34 cellular contexts compared by ENCODE assay signal in genomic region chr7:38086857-38087256, GRCh38.
"Had no signal": no experiment of that assay in that cellular context is flagged by ENCODE, and none has a peak within 500 bp of the region (broad histone marks: within the 10 kb centered on the region; RNA-seq: fewer than 3 reads in every experiment).

No MANE protein-coding gene starts in this region.

- H3K36me3 Mint-ChIP-seq: activated CD4-positive, alpha-beta memory T cell treated with anti-CD3 and anti-CD28 coated beads for 36 hours had no signal

- H3K9me3 Mint-ChIP-seq: activated T-helper 1 cell treated with anti-CD3 and anti-CD28 coated beads, Interleukin-12 subunit alpha, Interleukin-12 subunit beta, Interleukin-2, Interleukin-4 antibody, amounts not matched to agents 30 ng/mL and 10 ng/mL and 1 ng/mL, durations not matched to agents 14 hours and 24 hours and 36 hours; activated T-helper 17 cell treated with anti-CD3 and anti-CD28 coated beads, Interleukin-2, amount 50 U/mL, for 72 hours; T-helper 2 cell treated with Interferon-gamma antibody and Interleukin-4, amounts not matched to agents 5 μg/mL and 100 μg/mL, for 36 hours had no signal

- H3K4me1 Mint-ChIP-seq: activated CD4-positive, alpha-beta T cell treated with anti-CD3 and anti-CD28 coated beads, Interleukin-2, amount 10 ng/mL, durations not matched to agents 24 days and 14 days; activated naive CD8-positive, alpha-beta T cell treated with anti-CD3 and anti-CD28 coated beads for 36 hours; activated T-helper 17 cell treated with anti-CD3 and anti-CD28 coated beads, Interleukin-2, amount 50 U/mL, for 72 hours had no signal

- ATAC-seq: activated CD8-positive, alpha-beta T cell treated with anti-CD3 and anti-CD28 coated beads for 36 hours; activated naive CD4-positive, alpha-beta T cell treated with anti-CD3 and anti-CD28 coated beads, Interleukin-2, amount 50 U/mL, for 72 hours; activated T-cell treated with anti-CD3 and anti-CD28 coated beads, Interleukin-2, amount 50 U/mL, for 4 hours; activated T-cell treated with anti-CD3 and anti-CD28 coated beads, Interleukin-2, amount 50 U/mL, for 72 hours; activated T-helper 17 cell treated with anti-CD3 and anti-CD28 coated beads, Interleukin-2, amount 50 U/mL, for 72 hours; body of pancreas had no signal

- DNase-seq: activated CD4-positive, alpha-beta memory T cell treated with anti-CD3 and anti-CD28 coated beads for 36 hours; activated CD4-positive, alpha-beta T cell treated with anti-CD3 and anti-CD28 coated beads for 4 hours; activated CD4-positive, alpha-beta T cell treated with anti-CD3 and anti-CD28 coated beads, Interleukin-2, amount 10 ng/mL, durations not matched to agents 24 days and 14 days; activated CD4-positive, alpha-beta T cell treated with anti-CD3 and anti-CD28 coated beads, Interleukin-2, amount 50 U/mL, for 1 hour; activated CD4-positive, alpha-beta T cell treated with anti-CD3 and anti-CD28 coated beads, Interleukin-2, amount 50 U/mL, for 4 hours; activated CD4-positive, CD25-positive, alpha-beta regulatory T cell treated with anti-CD3 and anti-CD28 coated beads, Interleukin-2, amount 50 U/mL, for 72 hours; activated CD8-positive, alpha-beta memory T cell treated with anti-CD3 and anti-CD28 coated beads, Interleukin-2, amount 50 U/mL, for 4 hours; activated CD8-positive, alpha-beta T cell treated with anti-CD3 and anti-CD28 coated beads for 36 hours; activated effector memory CD4-positive, alpha-beta T cell treated with anti-CD3 and anti-CD28 coated beads, Interleukin-2, amount 50 U/mL, for 16 hours; activated gamma-delta T cell treated with Interleukin-2 at 50 U/mL for 16 hours; activated naive CD4-positive, alpha-beta T cell; activated naive CD4-positive, alpha-beta T cell treated with anti-CD3 and anti-CD28 coated beads for 36 hours; activated naive CD4-positive, alpha-beta T cell treated with anti-CD3 and anti-CD28 coated beads, Interleukin-2, amount 50 U/mL, for 16 hours; activated naive CD8-positive, alpha-beta T cell treated with anti-CD3 and anti-CD28 coated beads for 36 hours; activated T-cell treated with anti-CD3 and anti-CD28 coated beads for 4 hours; activated T-cell treated with anti-CD3 and anti-CD28 coated beads, Interleukin-2, amount 50 U/mL, for 1 hour; activated T-cell treated with anti-CD3 and anti-CD28 coated beads, Interleukin-2, amount 50 U/mL, for 4 hours; activated T-cell treated with anti-CD3 and anti-CD28 coated beads, Interleukin-2, amount 50 U/mL, for 72 hours; adrenal gland; amniotic stem cell; aorta; body of pancreas; brain microvascular endothelial cell; central memory CD4-positive, alpha-beta T cell; T-helper 1 cell; T-helper 2 cell; T-helper 9 cell had no signal

- H3K4me3 Mint-ChIP-seq: activated CD4-positive, alpha-beta memory T cell treated with anti-CD3 and anti-CD28 coated beads for 36 hours; activated CD4-positive, alpha-beta T cell treated with anti-CD3 and anti-CD28 coated beads, Interleukin-2, amount 10 ng/mL, durations not matched to agents 24 days and 14 days; activated CD8-positive, alpha-beta T cell treated with anti-CD3 and anti-CD28 coated beads for 36 hours; activated naive CD4-positive, alpha-beta T cell treated with anti-CD3 and anti-CD28 coated beads for 36 hours; activated naive CD8-positive, alpha-beta T cell treated with anti-CD3 and anti-CD28 coated beads for 36 hours; activated T-cell treated with anti-CD3 and anti-CD28 coated beads, Interleukin-2, amount 50 U/mL, for 4 hours; activated T-cell treated with anti-CD3 and anti-CD28 coated beads, Interleukin-2, amount 50 U/mL, for 72 hours; activated T-helper 1 cell treated with anti-CD3 and anti-CD28 coated beads, Interleukin-12 subunit alpha, Interleukin-12 subunit beta, Interleukin-2, Interleukin-4 antibody, amounts not matched to agents 30 ng/mL and 10 ng/mL and 1 ng/mL, durations not matched to agents 14 hours and 24 hours and 36 hours; activated T-helper 17 cell treated with anti-CD3 and anti-CD28 coated beads, Interleukin-2, amount 50 U/mL, for 72 hours; T-helper 1 cell treated with Interleukin-12 subunit alpha and Interleukin-12 subunit beta and Interleukin-4 antibody, amounts not matched to agents 30 μg/mL and 1 μg/mL, for 36 hours; T-helper 2 cell treated with Interferon-gamma antibody and Interleukin-4, amounts not matched to agents 5 μg/mL and 100 μg/mL, for 36 hours had no signal

- H3K27ac Mint-ChIP-seq: activated CD4-positive, alpha-beta memory T cell treated with anti-CD3 and anti-CD28 coated beads for 36 hours; activated CD4-positive, alpha-beta T cell treated with anti-CD3 and anti-CD28 coated beads, Interleukin-2, amount 10 ng/mL, durations not matched to agents 24 days and 14 days; activated CD8-positive, alpha-beta T cell treated with anti-CD3 and anti-CD28 coated beads for 36 hours; activated naive CD4-positive, alpha-beta T cell treated with anti-CD3 and anti-CD28 coated beads for 36 hours; activated naive CD4-positive, alpha-beta T cell treated with anti-CD3 and anti-CD28 coated beads, Interleukin-2, amount 50 U/mL, for 72 hours; activated naive CD8-positive, alpha-beta T cell treated with anti-CD3 and anti-CD28 coated beads for 36 hours; activated T-cell treated with anti-CD3 and anti-CD28 coated beads, Interleukin-2, amount 50 U/mL, for 72 hours; activated T-helper 1 cell treated with anti-CD3 and anti-CD28 coated beads, Interleukin-12 subunit alpha, Interleukin-12 subunit beta, Interleukin-2, Interleukin-4 antibody, amounts not matched to agents 30 ng/mL and 10 ng/mL and 1 ng/mL, durations not matched to agents 14 hours and 24 hours and 36 hours; activated T-helper 17 cell treated with anti-CD3 and anti-CD28 coated beads, Interleukin-2, amount 50 U/mL, for 72 hours; T-helper 1 cell treated with Interleukin-12 subunit alpha and Interleukin-12 subunit beta and Interleukin-4 antibody, amounts not matched to agents 30 μg/mL and 1 μg/mL, for 36 hours; T-helper 2 cell treated with Interferon-gamma antibody and Interleukin-4, amounts not matched to agents 5 μg/mL and 100 μg/mL, for 36 hours had no signal

- FAIRE-seq: astrocyte, TTC549 had no signal
